1 cellular context compared by ENCODE assay signal in the genomic region with DNA sequence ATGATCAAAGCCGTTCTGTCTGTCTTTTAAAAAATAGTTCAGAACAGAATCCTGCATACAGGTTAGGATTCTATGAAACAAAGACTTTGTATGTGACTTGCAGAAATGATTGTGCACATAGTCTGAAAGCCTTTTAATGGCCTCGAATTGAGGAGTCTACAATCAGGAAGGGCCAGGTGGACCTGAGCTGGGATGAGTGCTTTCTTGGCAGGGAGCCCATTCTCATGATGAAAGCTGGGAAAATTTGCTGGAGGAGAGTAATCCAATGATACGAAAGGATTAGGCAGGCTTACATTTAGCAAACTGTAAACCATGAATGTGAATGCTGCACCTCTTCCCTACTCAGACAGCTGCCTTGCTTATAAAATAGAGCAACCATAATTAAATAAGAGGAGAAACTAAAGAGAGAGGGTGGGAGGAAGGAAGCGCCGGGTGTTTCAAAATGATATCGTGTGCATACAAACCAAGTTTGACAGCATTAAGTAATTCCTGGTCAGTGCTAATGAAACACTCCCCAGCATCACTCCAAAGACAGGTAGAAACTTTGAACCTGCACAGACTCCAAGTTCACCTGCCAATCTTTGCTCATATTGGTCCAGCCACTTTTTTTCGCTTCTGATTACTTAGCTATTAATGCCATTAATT.
TF ChIP-seq lines count a peak whose summit lies in the region.

No MANE protein-coding gene starts in this region.

TF ChIP-seq in K562, 482 proteins besides CTCF, POLR2A, EP300 and RAD21 (continued from another document):
- no peak for TF ChIP-seq ZNF592 (IDR thresholded peaks at IDR 0.05)
- peak; percentile 17; the same call in 1 of the 2 replicates for TF ChIP-seq CBFA2T3 (IDR thresholded peaks at IDR 0.05)
- TF ChIP-seq MAFG (tag; conservative IDR thresholded peaks at IDR 0.05): 0 out of 2 replicates have a peak, but pooled peaks have one; percentile 17
- peak; percentile 49; the same call in 1 of the 2 replicates for TF ChIP-seq TEAD4 (IDR thresholded peaks at IDR 0.05; ENCODE audit: low read length)
- TF ChIP-seq TEAD4 (CRISPR knock-in tag; IDR thresholded peaks at IDR 0.05; ENCODE audit: borderline replicate concordance): no peak
- TF ChIP-seq PURB (CRISPR knock-in tag; IDR thresholded peaks at IDR 0.05; ENCODE audit: low read depth): no peak
